ENCODE assay signal across 11 cellular contexts in the genomic region with DNA sequence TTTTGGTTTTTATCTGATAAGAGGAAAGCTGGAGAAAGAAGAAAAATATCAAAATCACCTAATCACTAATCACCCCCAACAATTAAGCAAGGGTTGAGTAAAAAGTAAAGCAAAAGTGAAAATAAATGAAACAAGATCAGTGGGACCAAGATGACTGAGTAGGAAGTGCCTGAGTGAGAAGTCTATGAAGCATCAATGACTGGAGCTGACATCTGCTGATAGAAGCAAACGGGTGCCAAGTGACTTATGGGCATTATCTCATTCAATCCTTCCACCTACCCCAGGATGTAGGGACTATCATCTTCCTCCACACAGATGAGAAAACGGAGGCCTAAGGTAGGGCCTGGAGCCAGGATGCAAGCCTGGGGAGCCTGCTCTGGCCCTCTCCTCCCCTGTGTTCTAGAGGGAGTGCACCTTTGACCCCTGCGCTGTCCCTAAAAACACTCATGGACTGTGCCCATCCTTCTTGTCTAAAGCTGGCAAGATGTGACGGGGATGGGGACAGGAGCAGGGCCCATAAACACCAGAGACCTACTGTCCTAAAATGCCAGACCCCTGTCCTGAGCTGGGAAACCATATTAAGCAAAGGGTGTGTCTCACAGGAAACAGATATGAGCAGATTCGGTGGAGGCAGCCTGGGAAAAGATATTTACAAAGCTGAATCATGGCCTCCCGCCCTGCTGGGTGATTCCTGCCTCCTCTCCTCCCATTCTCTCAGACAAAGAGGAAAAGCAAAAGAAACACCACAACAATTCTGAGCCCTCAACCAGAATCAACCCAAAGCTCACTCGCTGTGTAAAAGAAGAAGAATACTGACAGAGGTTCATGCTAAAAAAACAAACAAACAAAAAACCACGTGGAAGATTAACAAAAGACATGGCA.
DNase-seq lines count a peak whose midpoint lies in the region.
"Had no signal": no experiment of that assay in that cellular context is flagged by ENCODE, and none has a peak within 500 bp of the region (broad histone marks: within the 10 kb centered on the region; RNA-seq: fewer than 3 reads in every experiment).

No MANE protein-coding gene starts in this region.

- H3K27ac Mint-ChIP-seq in T-helper 1 cell treated with Interleukin-12 subunit alpha and Interleukin-12 subunit beta and Interleukin-4 antibody, amounts not matched to agents 30 μg/mL and 1 μg/mL, for 36 hours: peak overlapping the region; percentile 80
- H3K27ac Mint-ChIP-seq: CD4-positive, alpha-beta T cell had no signal

- H3K27me3 Mint-ChIP-seq in T-helper 1 cell treated with Interleukin-12 subunit alpha and Interleukin-12 subunit beta and Interleukin-4 antibody, amounts not matched to agents 30 μg/mL and 1 μg/mL, for 36 hours (ENCODE audit: low read depth): no peaks in the 10 kb centered on the region
- H3K27me3 Mint-ChIP-seq: CD4-positive, alpha-beta T cell had no signal

- H3K27ac ChIP-seq in epithelial cell of prostate: peak overlapping the region; percentile 40
- H3K27ac ChIP-seq: esophagus squamous epithelium had no signal

- H3K36me3 Mint-ChIP-seq in T-helper 1 cell treated with Interleukin-12 subunit alpha and Interleukin-12 subunit beta and Interleukin-4 antibody, amounts not matched to agents 30 μg/mL and 1 μg/mL, for 36 hours (ENCODE audit: low read depth): peaks cover 25% of the 10 kb centered on the region

- peaks cover 28% of the 10 kb centered on the region for H3K4me1 Mint-ChIP-seq in T-helper 1 cell treated with Interleukin-12 subunit alpha and Interleukin-12 subunit beta and Interleukin-4 antibody, amounts not matched to agents 30 μg/mL and 1 μg/mL, for 36 hours (ENCODE audit: low read depth)

- DNase-seq in stimulated activated CD4-positive, alpha-beta T cell treated with anti-CD3 and anti-CD28 coated beads, Interleukin-1b, Interleukin-23, amount 100 ng/mL, for 48 hours: peak; percentile 18
- DNase-seq in stimulated activated CD4-positive, alpha-beta T cell treated with anti-CD3 and anti-CD28 coated beads, Interleukin-4, amount 100 ng/mL, for 1 hour: no peak
- DNase-seq in epithelial cell of prostate (ENCODE audit: low read depth, low spot score) (no peak), SHP77 (lab: John Stamatoyannopoulos, UW) (no peak), medulla oblongata (ENCODE audit: extremely low spot score) (no peak), SHP77 treated with DMSO at 0.1 percent for 48 hours (lab: John Stamatoyannopoulos, UW) (no peak), NCI-H187 treated with DMSO at 0.1 percent for 48 hours (lab: John Stamatoyannopoulos, UW) (no peak)
- DNase-seq: CD4-positive, alpha-beta T cell; esophagus squamous epithelium; NCI-H748 treated with DMSO at 0.1 percent for 48 hours had no signal

- no peaks in the 10 kb centered on the region for H3K9me3 Mint-ChIP-seq in T-helper 1 cell treated with Interleukin-12 subunit alpha and Interleukin-12 subunit beta and Interleukin-4 antibody, amounts not matched to agents 30 μg/mL and 1 μg/mL, for 36 hours
- H3K9me3 Mint-ChIP-seq: CD4-positive, alpha-beta T cell had no signal

- H3K4me3 Mint-ChIP-seq in T-helper 1 cell treated with Interleukin-12 subunit alpha and Interleukin-12 subunit beta and Interleukin-4 antibody, amounts not matched to agents 30 μg/mL and 1 μg/mL, for 36 hours: peak overlapping the region; percentile 22
- H3K4me3 Mint-ChIP-seq: CD4-positive, alpha-beta T cell had no signal
